Comparison of ENCODE assay signal across 1 cellular context in the genomic region with DNA sequence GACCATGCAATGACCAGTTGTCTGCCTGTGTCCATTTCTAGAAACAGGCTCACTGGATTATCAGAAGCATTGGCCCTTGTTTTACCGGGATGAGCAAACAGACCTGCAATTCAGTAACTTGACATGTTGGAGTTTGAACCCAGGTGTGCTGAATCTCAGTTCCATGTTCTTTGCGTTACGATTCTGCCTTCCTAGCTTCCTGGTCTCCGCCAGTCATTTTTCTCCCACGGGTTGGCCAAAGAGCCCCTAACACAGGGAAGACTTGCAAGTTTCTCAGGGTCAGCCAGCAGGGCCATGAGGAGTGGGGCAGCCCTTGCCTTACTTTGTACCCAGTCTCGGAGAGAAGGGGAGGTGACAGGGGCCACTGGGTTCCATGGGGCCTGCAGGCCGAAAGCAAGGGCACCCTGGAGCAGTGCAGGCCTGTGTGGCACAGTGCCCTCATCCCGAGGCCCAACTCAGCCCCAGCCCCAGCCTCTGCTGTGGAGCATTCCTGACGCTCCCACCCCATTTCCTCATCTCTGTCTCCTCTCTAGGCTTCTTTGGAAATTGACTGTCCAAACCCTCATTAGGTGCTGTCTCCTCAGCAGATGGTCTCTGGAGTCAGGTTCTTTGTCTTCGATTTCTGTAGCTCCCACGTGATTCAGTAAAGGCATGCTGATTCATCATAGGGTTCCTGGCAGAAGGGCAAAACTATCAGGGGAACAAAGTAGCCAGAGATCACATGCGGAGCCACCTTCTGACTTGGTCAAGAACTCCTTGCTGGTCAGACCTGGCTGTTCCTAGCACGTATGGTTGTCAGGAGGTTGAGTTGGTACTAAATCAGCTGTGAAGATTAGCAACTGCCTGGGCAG.
A peak's percentile ranks its signal among the peaks of the same experiment; 100 is the strongest.
TF ChIP-seq lines count a peak whose summit lies in the region.

No MANE protein-coding gene starts in this region.

TF ChIP-seq in HCT116, 20 proteins besides CTCF, POLR2A, EP300 and RAD21 (continued from another document):
- TF ChIP-seq, protein P1, sequence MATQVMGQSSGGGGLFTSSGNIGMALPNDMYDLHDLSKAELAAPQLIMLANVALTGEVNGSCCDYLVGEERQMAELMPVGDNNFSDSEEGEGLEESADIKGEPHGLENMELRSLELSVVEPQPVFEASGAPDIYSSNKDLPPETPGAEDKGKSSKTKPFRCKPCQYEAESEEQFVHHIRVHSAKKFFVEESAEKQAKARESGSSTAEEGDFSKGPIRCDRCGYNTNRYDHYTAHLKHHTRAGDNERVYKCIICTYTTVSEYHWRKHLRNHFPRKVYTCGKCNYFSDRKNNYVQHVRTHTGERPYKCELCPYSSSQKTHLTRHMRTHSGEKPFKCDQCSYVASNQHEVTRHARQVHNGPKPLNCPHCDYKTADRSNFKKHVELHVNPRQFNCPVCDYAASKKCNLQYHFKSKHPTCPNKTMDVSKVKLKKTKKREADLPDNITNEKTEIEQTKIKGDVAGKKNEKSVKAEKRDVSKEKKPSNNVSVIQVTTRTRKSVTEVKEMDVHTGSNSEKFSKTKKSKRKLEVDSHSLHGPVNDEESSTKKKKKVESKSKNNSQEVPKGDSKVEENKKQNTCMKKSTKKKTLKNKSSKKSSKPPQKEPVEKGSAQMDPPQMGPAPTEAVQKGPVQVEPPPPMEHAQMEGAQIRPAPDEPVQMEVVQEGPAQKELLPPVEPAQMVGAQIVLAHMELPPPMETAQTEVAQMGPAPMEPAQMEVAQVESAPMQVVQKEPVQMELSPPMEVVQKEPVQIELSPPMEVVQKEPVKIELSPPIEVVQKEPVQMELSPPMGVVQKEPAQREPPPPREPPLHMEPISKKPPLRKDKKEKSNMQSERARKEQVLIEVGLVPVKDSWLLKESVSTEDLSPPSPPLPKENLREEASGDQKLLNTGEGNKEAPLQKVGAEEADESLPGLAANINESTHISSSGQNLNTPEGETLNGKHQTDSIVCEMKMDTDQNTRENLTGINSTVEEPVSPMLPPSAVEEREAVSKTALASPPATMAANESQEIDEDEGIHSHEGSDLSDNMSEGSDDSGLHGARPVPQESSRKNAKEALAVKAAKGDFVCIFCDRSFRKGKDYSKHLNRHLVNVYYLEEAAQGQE (IDR thresholded peaks at IDR 0.05; ENCODE audit: low read depth): no peak
- TF ChIP-seq ZFX (IDR thresholded peaks at IDR 0.05): peak; percentile 28; the same call in 1 of the 2 replicates
